8 cellular contexts compared by ENCODE assay signal in the genomic region with DNA sequence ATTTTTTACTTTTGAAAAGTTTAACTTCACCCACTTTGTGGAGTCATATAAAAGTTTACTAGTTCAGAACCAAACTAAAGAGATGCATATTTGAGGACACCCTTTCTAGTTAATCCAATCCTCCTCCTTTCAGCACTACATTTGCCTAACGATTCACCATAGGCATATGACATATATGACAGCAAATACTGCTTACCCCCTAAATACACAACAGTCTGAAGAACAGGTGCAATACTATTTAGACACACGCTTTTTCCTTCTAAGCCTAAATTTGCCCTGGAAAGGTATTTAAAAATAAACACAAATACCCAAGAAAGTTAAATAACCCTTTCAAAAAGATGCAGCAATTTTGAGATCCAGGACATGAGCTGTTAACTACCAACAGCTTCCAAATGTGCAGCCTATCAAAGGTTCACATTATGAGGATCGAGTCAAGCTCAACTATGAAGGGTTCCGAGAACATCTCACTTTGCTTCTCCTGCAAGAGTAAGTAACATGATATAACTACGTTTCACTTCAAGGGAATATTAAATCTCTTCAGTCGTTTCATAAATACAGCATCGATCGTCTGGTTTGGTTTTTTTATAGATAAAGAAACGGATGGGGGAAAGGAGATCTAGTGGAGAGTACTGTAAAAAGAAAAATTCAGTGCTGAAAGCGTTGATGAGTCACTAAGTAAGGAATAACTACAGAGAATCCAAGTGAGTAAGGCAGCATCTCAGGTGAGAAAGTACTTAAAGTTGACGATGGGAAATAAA. TPM values are rescaled to one million over a fixed set of nuclear protein-coding genes. Genes with fewer than 3 reads are reported as not detected.
DNase-seq lines count a peak whose midpoint lies in the region; ATAC-seq and TF ChIP-seq lines count a peak whose summit lies in the region.

No MANE protein-coding gene starts in this region.

- POLR2A ChIA-PET in GM10248 (lab: Yijun Ruan, JAX): no interaction called here

- DNase-seq in CD4-positive, CD25-positive, alpha-beta regulatory T cell: peak in 1 of 3 donors; percentile 24
- DNase-seq in LoVo (ENCODE audit: low spot score): peak; percentile 35
- no peak for DNase-seq in caudate nucleus (lab: John Stamatoyannopoulos, UW)
- DNase-seq in midbrain (lab: John Stamatoyannopoulos, UW): peak; percentile 64
- DNase-seq in GM10248 (ENCODE audit: extremely low spot score): no peak
- no peak for DNase-seq in DMS153 (lab: John Stamatoyannopoulos, UW)
- DNase-seq in retina: no peak

- peak overlapping the region; percentile 90 for H3K27ac ChIP-seq in CD4-positive, CD25-positive, alpha-beta regulatory T cell (ENCODE audit: insufficient read depth, low read length, poor library complexity, severe bottlenecking)
- peak overlapping the region; percentile 90 for H3K27ac ChIP-seq in caudate nucleus (ENCODE audit: low read depth, low read length)

- H3K27me3 ChIP-seq in CD4-positive, CD25-positive, alpha-beta regulatory T cell (ENCODE audit: control insufficient read depth, insufficient read depth, low read length): no peaks in the 10 kb centered on the region

- no peaks in the 10 kb centered on the region for H3K27me3 Mint-ChIP-seq in CD4-positive, CD25-positive, alpha-beta regulatory T cell

- ATAC-seq in CD4-positive, CD25-positive, alpha-beta regulatory T cell (ENCODE audit: low read depth in 2 of 2): no peak
- ATAC-seq in HG03520 (IDR thresholded peaks at IDR 0.05; ENCODE audit: unreplicated experiment): no peak

- H3K27ac Mint-ChIP-seq in CD4-positive, CD25-positive, alpha-beta regulatory T cell: peak overlapping the region; percentile 89 to 97 (median 90)

- H3K36me3 ChIP-seq in CD4-positive, CD25-positive, alpha-beta regulatory T cell (ENCODE audit: control insufficient read depth, insufficient read depth, low read length): peaks cover 6% of the 10 kb centered on the region

- no peaks in the 10 kb centered on the region for H3K9me3 Mint-ChIP-seq in CD4-positive, CD25-positive, alpha-beta regulatory T cell

- H3K4me1 Mint-ChIP-seq in CD4-positive, CD25-positive, alpha-beta regulatory T cell: peaks cover 40 to 61% (median 52%) of the 10 kb centered on the region in 4 donors

- TF ChIP-seq CTCF in GM10248 (IDR thresholded peaks at IDR 0.05; ENCODE audit: control extremely low read depth, extremely low read depth, low read depth, missing control alignments): no peak

- H3K4me3 Mint-ChIP-seq in CD4-positive, CD25-positive, alpha-beta regulatory T cell: peak overlapping the region; percentile 88 to 97 (median 93)

- peak overlapping the region; percentile 97 for H3K4me3 ChIP-seq in CD4-positive, CD25-positive, alpha-beta regulatory T cell (ENCODE audit: low read depth, low read length)

- H3K36me3 Mint-ChIP-seq in CD4-positive, CD25-positive, alpha-beta regulatory T cell: peaks cover 5% of the 10 kb centered on the region

- H3K9me3 ChIP-seq in CD4-positive, CD25-positive, alpha-beta regulatory T cell (ENCODE audit: control insufficient read depth in 2 of 2, low read length in 2 of 2): no peaks in the 10 kb centered on the region

- H3K4me1 ChIP-seq in CD4-positive, CD25-positive, alpha-beta regulatory T cell (ENCODE audit: control insufficient read depth, insufficient read depth, low read length, poor library complexity, severe bottlenecking): peaks cover 24% of the 10 kb centered on the region

- CTCF ChIA-PET in GM10248 (lab: Yijun Ruan, JAX): interaction anchor here (1.2 to 1.4 kb wide), 2 partner anchors 9 to 13 kb away, joined by 3 read pairs; no protein-coding TSS in a partner anchor

RNA-seq across cellular contexts. Expression of a gene that starts 0.7 kb away (rescaled TPM):
- 16.0 TPM for total RNA-seq in CD4-positive, CD25-positive, alpha-beta regulatory T cell
- 1 to 10 TPM; 7.0 to 9.5 (median 8.0) TPM for polyA plus RNA-seq in CD4-positive, CD25-positive, alpha-beta regulatory T cell

RNA-seq across cellular contexts. Expression of a gene that starts 1.4 kb away (rescaled TPM):
- 27.1 TPM for total RNA-seq in CD4-positive, CD25-positive, alpha-beta regulatory T cell
- 1 to 10 TPM; 3.5 to 6.2 (median 4.0) TPM for polyA plus RNA-seq in CD4-positive, CD25-positive, alpha-beta regulatory T cell

Comparison
In these comparisons a context has a peak if more than half of its experiments do, and no peak if none do; other contexts are left out.
1. DNase-seq: peak in LoVo (single experiment) and midbrain (single experiment); none in caudate nucleus (0 of 61), GM10248 (single experiment), DMS153 (single experiment) and retina (single experiment).